26 cellular contexts compared by ENCODE assay signal in genomic region chr16:66931665-66932064, GRCh38. TPM values are rescaled to one million over a fixed set of nuclear protein-coding genes. Genes with fewer than 3 reads are reported as not detected.
DNase-seq lines count a peak whose midpoint lies in the region; ATAC-seq and TF ChIP-seq lines count a peak whose summit lies in the region.
"Had no signal": no experiment of that assay in that cellular context is flagged by ENCODE, and none has a peak within 500 bp of the region (broad histone marks: within the 10 kb centered on the region; RNA-seq: fewer than 3 reads in every experiment).

No MANE protein-coding gene starts in this region.

- no peaks in the 10 kb centered on the region for H3K9me3 ChIP-seq in Loucy (ENCODE audit: insufficient read depth, low read depth, low read length)
- no peaks in the 10 kb centered on the region for H3K9me3 ChIP-seq in psoas muscle
- H3K9me3 ChIP-seq: gastroesophageal sphincter, transverse colon had no signal

- no TSS peak for BruUV-seq in Calu3 (replicated peaks; lab: Mats Ljungman, UMichigan)

- intact Hi-C loops in psoas muscle (cut with DNase I) = loop anchor here in 1 of 2 donors (5.0 kb wide), 1 partner anchor 34 kb away; no protein-coding TSS in a partner anchor
- intact Hi-C loops in Calu3 (cut with micrococcal nuclease; ENCODE audit: unreplicated experiment) = no loop called here

- H3K36me3 ChIP-seq in Loucy (ENCODE audit: insufficient read depth, low read length) (no peaks in the 10 kb centered on the region), psoas muscle (ENCODE audit: insufficient read depth in 1 of 2, low read depth in 1 of 2) (peaks cover 0 to 17% of the 10 kb centered on the region in 2 donors)
- H3K36me3 ChIP-seq: transverse colon had no signal

- peaks cover 14% of the 10 kb centered on the region for H4K20me1 ChIP-seq in Loucy (ENCODE audit: insufficient read depth, low read length, poor library complexity, severe bottlenecking)

- H3K4me1 ChIP-seq in Loucy (ENCODE audit: insufficient read depth, low read length, poor library complexity, severe bottlenecking) = peaks cover 24% of the 10 kb centered on the region
- H3K4me1 ChIP-seq in psoas muscle = peaks cover 52% of the 10 kb centered on the region

- no peaks in the 10 kb centered on the region for H3K27me3 Mint-ChIP-seq in activated T-cell treated with anti-CD3 and anti-CD28 coated beads, Interleukin-2, amount 50 U/mL, for 72 hours (ENCODE audit: low read depth)
- H3K27me3 Mint-ChIP-seq in memory B cell = no peaks in the 10 kb centered on the region
- no peaks in the 10 kb centered on the region for H3K27me3 Mint-ChIP-seq in Calu3 (ENCODE audit: unreplicated experiment)

- peak overlapping the region in 1 of 2 donors; percentile 19 for H3K4me3 Mint-ChIP-seq in activated T-cell treated with anti-CD3 and anti-CD28 coated beads, Interleukin-2, amount 50 U/mL, for 72 hours
- peak overlapping the region; percentile 22 for H3K4me3 Mint-ChIP-seq in memory B cell
- no peak overlapping the region for H3K4me3 Mint-ChIP-seq in Calu3 (ENCODE audit: low read depth, unreplicated experiment)

- no peaks in the 10 kb centered on the region for H3F3A ChIP-seq in Loucy (ENCODE audit: low read depth)

- H3K9me2 ChIP-seq in Loucy (replicated peaks; ENCODE audit: low read depth, low read length) = no peaks in the 10 kb centered on the region

- peak overlapping the region; percentile 34 for H3K27ac Mint-ChIP-seq in activated T-cell treated with anti-CD3 and anti-CD28 coated beads, Interleukin-2, amount 50 U/mL, for 72 hours
- H3K27ac Mint-ChIP-seq in memory B cell (no peak overlapping the region), Calu3 (ENCODE audit: unreplicated experiment) (no peak overlapping the region)

- CTCF ChIA-PET in Calu3 (lab: Charles Lee) = no interaction called here

- no peaks in the 10 kb centered on the region for H3K9me3 Mint-ChIP-seq in activated T-cell treated with anti-CD3 and anti-CD28 coated beads, Interleukin-2, amount 50 U/mL, for 72 hours
- no peaks in the 10 kb centered on the region for H3K9me3 Mint-ChIP-seq in memory B cell
- no peaks in the 10 kb centered on the region for H3K9me3 Mint-ChIP-seq in Calu3 (ENCODE audit: low read depth, unreplicated experiment)

- peaks cover 9 to 17% of the 10 kb centered on the region in 2 donors for H3K36me3 Mint-ChIP-seq in activated T-cell treated with anti-CD3 and anti-CD28 coated beads, Interleukin-2, amount 50 U/mL, for 72 hours (ENCODE audit: insufficient read depth in 2 of 2)
- H3K36me3 Mint-ChIP-seq in memory B cell = peaks cover 9% of the 10 kb centered on the region
- peaks cover 57% of the 10 kb centered on the region for H3K36me3 Mint-ChIP-seq in Calu3 (ENCODE audit: insufficient read depth, unreplicated experiment)

- H2AFZ ChIP-seq in Loucy (ENCODE audit: low read length) = no peak overlapping the region
- H2AFZ ChIP-seq: hepatocyte had no signal

- WGBS in psoas muscle, 3 donors = 80 to 89% (median 82%) methylated on average over 2 of the region's 2 CpGs

- H3K9ac ChIP-seq in Loucy (ENCODE audit: low read depth, low read length, poor library complexity, severe bottlenecking) = no peak overlapping the region
- H3K9ac ChIP-seq: KMS-11 had no signal

- H3K4me2 ChIP-seq in Loucy (ENCODE audit: low read depth, low read length, poor library complexity, severe bottlenecking) = peak overlapping the region; percentile 99
- H3K4me2 ChIP-seq: hepatocyte, KMS-11 had no signal

- DNase-seq in activated T-cell treated with anti-CD3 and anti-CD28 coated beads, Interleukin-2, amount 50 U/mL, for 72 hours = no peak
- DNase-seq in activated T-cell treated with anti-CD3 and anti-CD28 coated beads, Interleukin-2, amount 50 U/mL, for 1 hour = no peak
- DNase-seq in memory B cell (ENCODE audit: low spot score in 2 of 2) (no peak), psoas muscle (no peak), Calu3 (no peak), SHP77 treated with DMSO at 0.1 percent for 48 hours (lab: John Stamatoyannopoulos, UW) (no peak)
- DNase-seq in stimulated activated naive CD4-positive, alpha-beta T cell (lab: John Stamatoyannopoulos, UW) = no peak
- DNase-seq: ACHN; activated CD4-positive, CD25-positive, alpha-beta regulatory T cell treated with anti-CD3 and anti-CD28 coated beads, Interleukin-2, amount 50 U/mL, for 72 hours; activated effector memory CD4-positive, alpha-beta T cell treated with anti-CD3 and anti-CD28 coated beads, Interleukin-2, amount 50 U/mL, for 16 hours; cerebellar nuclear complex; NCI-H1436; NCI-H2081 treated with DMSO at 0.1 percent for 48 hours; NCI-H226; occipital lobe; retina; transverse colon had no signal

- no peak overlapping the region for H3K4me3 ChIP-seq in Loucy (ENCODE audit: low read length, poor library complexity, severe bottlenecking)
- peak overlapping the region; percentile 91 for H3K4me3 ChIP-seq in psoas muscle
- H3K4me3 ChIP-seq: gastroesophageal sphincter, hepatocyte, transverse colon had no signal

- ATAC-seq in activated T-cell treated with anti-CD3 and anti-CD28 coated beads, Interleukin-2, amount 50 U/mL, for 72 hours (replicated peaks in 1 of 2) = no peak
- ATAC-seq in memory B cell (ENCODE audit: low read depth) = no peak
- no peak for ATAC-seq in psoas muscle
- ATAC-seq: gastroesophageal sphincter had no signal

- peaks cover 41% of the 10 kb centered on the region for H3K79me2 ChIP-seq in Loucy (ENCODE audit: insufficient read depth, low read length)

- peak overlapping the region; percentile 19 for H3K27ac ChIP-seq in psoas muscle
- H3K27ac ChIP-seq: gastroesophageal sphincter, hepatocyte, KMS-11, transverse colon had no signal

- H3K27me3 ChIP-seq in Loucy (ENCODE audit: insufficient read depth, low read length, poor library complexity, severe bottlenecking) = no peaks in the 10 kb centered on the region
- no peaks in the 10 kb centered on the region for H3K27me3 ChIP-seq in psoas muscle (ENCODE audit: insufficient read depth in 3 of 3, low read length in 2 of 3)
- H3K27me3 ChIP-seq: gastroesophageal sphincter, hepatocyte, transverse colon had no signal

- no peak for TF ChIP-seq CTCF in Loucy (conservative IDR thresholded peaks at IDR 0.05; ENCODE audit: low read length)
- no peak for TF ChIP-seq CTCF in psoas muscle (IDR thresholded peaks at IDR 0.05)
- TF ChIP-seq CTCF in Calu3 (IDR thresholded peaks at IDR 0.05; ENCODE audit: unreplicated experiment) = no peak

- H3K4me1 Mint-ChIP-seq in activated T-cell treated with anti-CD3 and anti-CD28 coated beads, Interleukin-2, amount 50 U/mL, for 72 hours (ENCODE audit: low read depth) = peaks cover 59% of the 10 kb centered on the region
- peaks cover 35% of the 10 kb centered on the region for H3K4me1 Mint-ChIP-seq in memory B cell
- H3K4me1 Mint-ChIP-seq in Calu3 (ENCODE audit: low read depth, unreplicated experiment) = peaks cover 72% of the 10 kb centered on the region

RNA-seq across cellular contexts. Expression of gene CIAO2B, which starts 2.5 kb away (rescaled TPM):
- total RNA-seq in activated T-cell treated with anti-CD3 and anti-CD28 coated beads, Interleukin-2, amount 50 U/mL, for 72 hours = 100 to 1,000 TPM; 145 to 167 TPM
- total RNA-seq in psoas muscle (100 to 1,000 TPM; 145 to 346 (median 248) TPM), Calu3 (2022) (121 and 126 TPM in 2 replicates)
- 100 to 1,000 TPM; 431 to 818 (median 460) TPM for polyA plus RNA-seq in psoas muscle

RNA-seq across cellular contexts. Expression of gene CES2, which starts 3.7 kb away (rescaled TPM):
- 10 to 100 TPM; 28.7 to 33.3 TPM for total RNA-seq in activated T-cell treated with anti-CD3 and anti-CD28 coated beads, Interleukin-2, amount 50 U/mL, for 72 hours
- 10 to 100 TPM; 22.7 to 92.8 (median 57.6) TPM for total RNA-seq in psoas muscle
- polyA plus RNA-seq in psoas muscle = 10 to 100 TPM; 12.8 to 22.4 (median 21.6) TPM
- 58.7 and 61.1 TPM in 2 replicates for total RNA-seq in Calu3 (2022)

RNA-seq across cellular contexts. Expression of gene RRAD, which starts 6.3 kb away (rescaled TPM):
- total RNA-seq in activated T-cell treated with anti-CD3 and anti-CD28 coated beads, Interleukin-2, amount 50 U/mL, for 72 hours = 1 to 10 TPM; 1.6 to 3.1 TPM
- total RNA-seq in psoas muscle = 1,000 to 10,000 TPM in 1 of 4 donors, 100 to 1,000 TPM in 3; 164 to 2,869 (median 749) TPM
- polyA plus RNA-seq in psoas muscle = 100 to 1,000 TPM; 168 to 304 (median 293) TPM
- total RNA-seq in Calu3 (2022) = 1.3 and 2.2 TPM in 2 replicates
- total RNA-seq: SK-MEL-5 had no signal

RNA-seq across cellular contexts. Expression of gene CDH16, which starts 13.0 kb away (rescaled TPM):
- not detected for total RNA-seq in activated T-cell treated with anti-CD3 and anti-CD28 coated beads, Interleukin-2, amount 50 U/mL, for 72 hours
- total RNA-seq in psoas muscle (1 to 10 TPM in 1 of 4 donors, under 1 TPM in 1, not detected in 2; 0.53 to 3.3 TPM), Calu3 (2022) (not detected in 2 replicates)
- under 1 TPM; 0.65 to 0.78 (median 0.75) TPM for polyA plus RNA-seq in psoas muscle
- total RNA-seq: dermis microvascular lymphatic vessel endothelial cell; gastroesophageal sphincter; lung microvascular endothelial cell; occipital lobe; SK-MEL-5; T-helper 1 cell treated with Interleukin-12 subunit alpha and Interleukin-12 subunit beta and Interleukin-4 antibody, amounts not matched to agents 30 ng/mL and 1 ng/mL, for 36 hours had no signal
- polyA plus RNA-seq: BJ had no signal

RNA-seq across cellular contexts. Expression of gene CES3, which starts 29.4 kb away (rescaled TPM):
- total RNA-seq in activated T-cell treated with anti-CD3 and anti-CD28 coated beads, Interleukin-2, amount 50 U/mL, for 72 hours = 10 to 100 TPM in 1 of 2 donors, 1 to 10 TPM in 1; 6.9 to 11.5 TPM
- 10 to 100 TPM in 3 of 4 donors, 1 to 10 TPM in 1; 9.7 to 15.2 (median 13.5) TPM for total RNA-seq in psoas muscle
- 1 to 10 TPM in 2 of 3 donors, under 1 TPM in 1; 0.48 to 8.7 (median 8.5) TPM for polyA plus RNA-seq in psoas muscle
- 0.64 and 2.5 TPM in 2 replicates for total RNA-seq in Calu3 (2022)
- total RNA-seq: dermis microvascular lymphatic vessel endothelial cell, lung microvascular endothelial cell had no signal

Comparison
In these comparisons a context has a peak if more than half of its experiments do, and no peak if none do; other contexts are left out.
1. RNA of gene RRAD, which starts 6.3 kb away (total RNA-seq): 164 to 2,869 TPM in psoas muscle; 1.6 to 3.1 TPM in activated T-cell treated with anti-CD3 and anti-CD28 coated beads, Interleukin-2, amount 50 U/mL, for 72 hours and 1.3 to 2.2 TPM in Calu3; every median in the first group is over 10 times any median in the second.